1 cellular context compared by ENCODE assay signal in the genomic region with DNA sequence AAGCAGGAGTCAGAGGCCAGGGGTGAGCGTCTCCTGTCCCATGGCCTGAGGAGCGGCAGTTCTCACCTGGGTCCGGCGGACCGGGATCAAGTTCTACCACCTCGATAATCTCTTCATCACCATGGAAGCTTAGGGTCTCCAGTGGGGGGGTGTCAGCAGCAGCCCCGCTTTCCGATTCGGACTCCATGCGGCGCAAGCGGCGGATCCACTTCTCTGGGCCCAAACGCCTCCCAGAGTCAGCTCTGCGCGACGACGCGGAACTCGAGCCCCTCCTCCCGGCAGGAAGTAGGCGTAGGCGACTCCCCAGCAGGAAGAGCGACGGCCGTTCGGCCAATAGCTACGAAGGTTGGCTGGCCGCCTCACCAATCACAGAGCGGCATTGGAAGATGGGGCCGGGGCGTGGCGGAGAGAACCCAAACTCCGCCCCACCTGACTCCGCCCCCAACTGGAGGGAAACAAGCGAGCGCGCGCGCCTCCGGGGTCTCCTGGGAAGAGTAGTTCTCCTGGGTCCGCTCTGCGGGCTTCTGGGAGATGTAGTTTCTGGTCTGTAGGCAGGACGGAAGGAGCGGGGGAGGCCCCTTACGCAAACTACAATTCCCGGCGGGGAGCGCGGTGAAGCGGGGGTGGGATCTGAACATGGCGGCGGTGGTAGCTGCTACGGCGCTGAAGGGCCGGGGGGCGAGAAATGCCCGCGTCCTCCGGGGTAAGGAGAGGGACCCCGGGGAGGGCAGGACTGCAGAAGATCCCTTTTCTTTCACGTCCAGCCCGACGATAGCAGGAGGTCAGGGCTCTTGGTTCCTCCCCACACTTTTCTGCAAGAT.
TF ChIP-seq lines count a peak whose summit lies in the region.

A gene with protein sequence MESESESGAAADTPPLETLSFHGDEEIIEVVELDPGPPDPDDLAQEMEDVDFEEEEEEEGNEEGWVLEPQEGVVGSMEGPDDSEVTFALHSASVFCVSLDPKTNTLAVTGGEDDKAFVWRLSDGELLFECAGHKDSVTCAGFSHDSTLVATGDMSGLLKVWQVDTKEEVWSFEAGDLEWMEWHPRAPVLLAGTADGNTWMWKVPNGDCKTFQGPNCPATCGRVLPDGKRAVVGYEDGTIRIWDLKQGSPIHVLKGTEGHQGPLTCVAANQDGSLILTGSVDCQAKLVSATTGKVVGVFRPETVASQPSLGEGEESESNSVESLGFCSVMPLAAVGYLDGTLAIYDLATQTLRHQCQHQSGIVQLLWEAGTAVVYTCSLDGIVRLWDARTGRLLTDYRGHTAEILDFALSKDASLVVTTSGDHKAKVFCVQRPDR (minus strand): TSS at position 238 of the 821 bp plus-strand sequence. CDS start 51 bp downstream, at position 187.
A gene with protein sequence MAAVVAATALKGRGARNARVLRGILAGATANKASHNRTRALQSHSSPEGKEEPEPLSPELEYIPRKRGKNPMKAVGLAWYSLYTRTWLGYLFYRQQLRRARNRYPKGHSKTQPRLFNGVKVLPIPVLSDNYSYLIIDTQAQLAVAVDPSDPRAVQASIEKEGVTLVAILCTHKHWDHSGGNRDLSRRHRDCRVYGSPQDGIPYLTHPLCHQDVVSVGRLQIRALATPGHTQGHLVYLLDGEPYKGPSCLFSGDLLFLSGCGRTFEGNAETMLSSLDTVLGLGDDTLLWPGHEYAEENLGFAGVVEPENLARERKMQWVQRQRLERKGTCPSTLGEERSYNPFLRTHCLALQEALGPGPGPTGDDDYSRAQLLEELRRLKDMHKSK (plus strand): TSS at position 620 of the 821 bp plus-strand sequence. CDS start 17 bp downstream, at position 637.

TF ChIP-seq in HepG2, 621 proteins besides CTCF, POLR2A, EP300 and RAD21 (continued from another document and continues in another):
- TF ChIP-seq, protein P1, sequence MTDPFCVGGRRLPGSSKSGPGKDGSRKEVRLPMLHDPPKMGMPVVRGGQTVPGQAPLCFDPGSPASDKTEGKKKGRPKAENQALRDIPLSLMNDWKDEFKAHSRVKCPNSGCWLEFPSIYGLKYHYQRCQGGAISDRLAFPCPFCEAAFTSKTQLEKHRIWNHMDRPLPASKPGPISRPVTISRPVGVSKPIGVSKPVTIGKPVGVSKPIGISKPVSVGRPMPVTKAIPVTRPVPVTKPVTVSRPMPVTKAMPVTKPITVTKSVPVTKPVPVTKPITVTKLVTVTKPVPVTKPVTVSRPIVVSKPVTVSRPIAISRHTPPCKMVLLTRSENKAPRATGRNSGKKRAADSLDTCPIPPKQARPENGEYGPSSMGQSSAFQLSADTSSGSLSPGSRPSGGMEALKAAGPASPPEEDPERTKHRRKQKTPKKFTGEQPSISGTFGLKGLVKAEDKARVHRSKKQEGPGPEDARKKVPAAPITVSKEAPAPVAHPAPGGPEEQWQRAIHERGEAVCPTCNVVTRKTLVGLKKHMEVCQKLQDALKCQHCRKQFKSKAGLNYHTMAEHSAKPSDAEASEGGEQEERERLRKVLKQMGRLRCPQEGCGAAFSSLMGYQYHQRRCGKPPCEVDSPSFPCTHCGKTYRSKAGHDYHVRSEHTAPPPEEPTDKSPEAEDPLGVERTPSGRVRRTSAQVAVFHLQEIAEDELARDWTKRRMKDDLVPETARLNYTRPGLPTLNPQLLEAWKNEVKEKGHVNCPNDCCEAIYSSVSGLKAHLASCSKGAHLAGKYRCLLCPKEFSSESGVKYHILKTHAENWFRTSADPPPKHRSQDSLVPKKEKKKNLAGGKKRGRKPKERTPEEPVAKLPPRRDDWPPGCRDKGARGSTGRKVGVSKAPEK (CRISPR knock-in tag; IDR thresholded peaks at IDR 0.05; ENCODE audit: borderline replicate concordance): no peak
- peak; percentile 65 for TF ChIP-seq KAT7 (CRISPR knock-in tag; IDR thresholded peaks at IDR 0.05; ENCODE audit: borderline replicate concordance)
- TF ChIP-seq NFE2L1 (CRISPR knock-in tag; IDR thresholded peaks at IDR 0.05; ENCODE audit: borderline replicate concordance): no peak
- TF ChIP-seq PHF21A (CRISPR knock-in tag; IDR thresholded peaks at IDR 0.05): peak; percentile 5; the same call in 1 of the 2 replicates
- peak; percentile 54; the same call in 1 of the 2 replicates for TF ChIP-seq REXO4 (CRISPR knock-in tag; IDR thresholded peaks at IDR 0.05; ENCODE audit: borderline replicate concordance)
- peak; percentile 40; the same call in 1 of the 2 replicates for TF ChIP-seq TEAD2 (CRISPR knock-in tag; IDR thresholded peaks at IDR 0.05)
- TF ChIP-seq RXRB (CRISPR knock-in tag; IDR thresholded peaks at IDR 0.05; ENCODE audit: borderline replicate concordance): no peak; the same call in 1 of the 2 replicates
- peak; percentile 98 for TF ChIP-seq NFYB (CRISPR knock-in tag; IDR thresholded peaks at IDR 0.05)
- TF ChIP-seq GABPB1 (CRISPR knock-in tag; IDR thresholded peaks at IDR 0.05): peak; percentile 96
- TF ChIP-seq HDAC2 (CRISPR knock-in tag; IDR thresholded peaks at IDR 0.05): peak; percentile 63
- no peak for TF ChIP-seq ZSCAN25 (CRISPR knock-in tag; IDR thresholded peaks at IDR 0.05)
- TF ChIP-seq, protein P2, sequence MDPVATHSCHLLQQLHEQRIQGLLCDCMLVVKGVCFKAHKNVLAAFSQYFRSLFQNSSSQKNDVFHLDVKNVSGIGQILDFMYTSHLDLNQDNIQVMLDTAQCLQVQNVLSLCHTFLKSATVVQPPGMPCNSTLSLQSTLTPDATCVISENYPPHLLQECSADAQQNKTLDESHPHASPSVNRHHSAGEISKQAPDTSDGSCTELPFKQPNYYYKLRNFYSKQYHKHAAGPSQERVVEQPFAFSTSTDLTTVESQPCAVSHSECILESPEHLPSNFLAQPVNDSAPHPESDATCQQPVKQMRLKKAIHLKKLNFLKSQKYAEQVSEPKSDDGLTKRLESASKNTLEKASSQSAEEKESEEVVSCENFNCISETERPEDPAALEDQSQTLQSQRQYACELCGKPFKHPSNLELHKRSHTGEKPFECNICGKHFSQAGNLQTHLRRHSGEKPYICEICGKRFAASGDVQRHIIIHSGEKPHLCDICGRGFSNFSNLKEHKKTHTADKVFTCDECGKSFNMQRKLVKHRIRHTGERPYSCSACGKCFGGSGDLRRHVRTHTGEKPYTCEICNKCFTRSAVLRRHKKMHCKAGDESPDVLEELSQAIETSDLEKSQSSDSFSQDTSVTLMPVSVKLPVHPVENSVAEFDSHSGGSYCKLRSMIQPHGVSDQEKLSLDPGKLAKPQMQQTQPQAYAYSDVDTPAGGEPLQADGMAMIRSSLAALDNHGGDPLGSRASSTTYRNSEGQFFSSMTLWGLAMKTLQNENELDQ (CRISPR knock-in tag; IDR thresholded peaks at IDR 0.05; ENCODE audit: borderline replicate concordance): no peak
- TF ChIP-seq POLR2G (IDR thresholded peaks at IDR 0.05; ENCODE audit: low read depth, low read length): peak; percentile 96
- TF ChIP-seq NFE2L2 (IDR thresholded peaks at IDR 0.05; ENCODE audit: low read length): 0 out of 2 replicates have a peak, but pooled peaks have one; percentile 19
- no peak for TF ChIP-seq RFX5 (IDR thresholded peaks at IDR 0.05; ENCODE audit: low read depth, low read length)
- peak; percentile 96 for TF ChIP-seq EEA1 (CRISPR knock-in tag; IDR thresholded peaks at IDR 0.05; ENCODE audit: borderline replicate concordance)
- no peak for TF ChIP-seq HMG20B (CRISPR knock-in tag; conservative IDR thresholded peaks at IDR 0.05)
- TF ChIP-seq ZNF354B (CRISPR knock-in tag; IDR thresholded peaks at IDR 0.05): no peak
- no peak for TF ChIP-seq ZNF572 (CRISPR knock-in tag; IDR thresholded peaks at IDR 0.05)
- peak; percentile 90; the same call in 1 of the 2 replicates for TF ChIP-seq ZFP90 (CRISPR knock-in tag; IDR thresholded peaks at IDR 0.05; ENCODE audit: borderline replicate concordance)
- no peak for TF ChIP-seq ZC3H13 (CRISPR knock-in tag; IDR thresholded peaks at IDR 0.05)
- peak; percentile 99 for TF ChIP-seq FOXK1 (CRISPR knock-in tag; IDR thresholded peaks at IDR 0.05; ENCODE audit: borderline replicate concordance, low read depth)
- TF ChIP-seq, protein P3, sequence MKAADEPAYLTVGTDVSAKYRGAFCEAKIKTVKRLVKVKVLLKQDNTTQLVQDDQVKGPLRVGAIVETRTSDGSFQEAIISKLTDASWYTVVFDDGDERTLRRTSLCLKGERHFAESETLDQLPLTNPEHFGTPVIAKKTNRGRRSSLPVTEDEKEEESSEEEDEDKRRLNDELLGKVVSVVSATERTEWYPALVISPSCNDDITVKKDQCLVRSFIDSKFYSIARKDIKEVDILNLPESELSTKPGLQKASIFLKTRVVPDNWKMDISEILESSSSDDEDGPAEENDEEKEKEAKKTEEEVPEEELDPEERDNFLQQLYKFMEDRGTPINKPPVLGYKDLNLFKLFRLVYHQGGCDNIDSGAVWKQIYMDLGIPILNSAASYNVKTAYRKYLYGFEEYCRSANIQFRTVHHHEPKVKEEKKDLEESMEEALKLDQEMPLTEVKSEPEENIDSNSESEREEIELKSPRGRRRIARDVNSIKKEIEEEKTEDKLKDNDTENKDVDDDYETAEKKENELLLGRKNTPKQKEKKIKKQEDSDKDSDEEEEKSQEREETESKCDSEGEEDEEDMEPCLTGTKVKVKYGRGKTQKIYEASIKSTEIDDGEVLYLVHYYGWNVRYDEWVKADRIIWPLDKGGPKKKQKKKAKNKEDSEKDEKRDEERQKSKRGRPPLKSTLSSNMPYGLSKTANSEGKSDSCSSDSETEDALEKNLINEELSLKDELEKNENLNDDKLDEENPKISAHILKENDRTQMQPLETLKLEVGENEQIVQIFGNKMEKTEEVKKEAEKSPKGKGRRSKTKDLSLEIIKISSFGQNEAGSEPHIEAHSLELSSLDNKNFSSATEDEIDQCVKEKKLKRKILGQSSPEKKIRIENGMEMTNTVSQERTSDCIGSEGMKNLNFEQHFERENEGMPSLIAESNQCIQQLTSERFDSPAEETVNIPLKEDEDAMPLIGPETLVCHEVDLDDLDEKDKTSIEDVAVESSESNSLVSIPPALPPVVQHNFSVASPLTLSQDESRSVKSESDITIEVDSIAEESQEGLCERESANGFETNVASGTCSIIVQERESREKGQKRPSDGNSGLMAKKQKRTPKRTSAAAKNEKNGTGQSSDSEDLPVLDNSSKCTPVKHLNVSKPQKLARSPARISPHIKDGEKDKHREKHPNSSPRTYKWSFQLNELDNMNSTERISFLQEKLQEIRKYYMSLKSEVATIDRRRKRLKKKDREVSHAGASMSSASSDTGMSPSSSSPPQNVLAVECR (CRISPR knock-in tag; IDR thresholded peaks at IDR 0.05; ENCODE audit: borderline replicate concordance): peak; percentile 95
- TF ChIP-seq, protein P4, sequence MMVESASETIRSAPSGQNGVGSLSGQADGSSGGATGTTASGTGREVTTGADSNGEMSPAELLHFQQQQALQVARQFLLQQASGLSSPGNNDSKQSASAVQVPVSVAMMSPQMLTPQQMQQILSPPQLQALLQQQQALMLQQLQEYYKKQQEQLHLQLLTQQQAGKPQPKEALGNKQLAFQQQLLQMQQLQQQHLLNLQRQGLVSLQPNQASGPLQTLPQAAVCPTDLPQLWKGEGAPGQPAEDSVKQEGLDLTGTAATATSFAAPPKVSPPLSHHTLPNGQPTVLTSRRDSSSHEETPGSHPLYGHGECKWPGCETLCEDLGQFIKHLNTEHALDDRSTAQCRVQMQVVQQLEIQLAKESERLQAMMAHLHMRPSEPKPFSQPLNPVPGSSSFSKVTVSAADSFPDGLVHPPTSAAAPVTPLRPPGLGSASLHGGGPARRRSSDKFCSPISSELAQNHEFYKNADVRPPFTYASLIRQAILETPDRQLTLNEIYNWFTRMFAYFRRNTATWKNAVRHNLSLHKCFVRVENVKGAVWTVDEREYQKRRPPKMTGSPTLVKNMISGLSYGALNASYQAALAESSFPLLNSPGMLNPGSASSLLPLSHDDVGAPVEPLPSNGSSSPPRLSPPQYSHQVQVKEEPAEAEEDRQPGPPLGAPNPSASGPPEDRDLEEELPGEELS (CRISPR knock-in tag; IDR thresholded peaks at IDR 0.05): 0 out of 2 replicates have a peak, but pooled peaks have one; percentile 22
- TF ChIP-seq, protein P5, sequence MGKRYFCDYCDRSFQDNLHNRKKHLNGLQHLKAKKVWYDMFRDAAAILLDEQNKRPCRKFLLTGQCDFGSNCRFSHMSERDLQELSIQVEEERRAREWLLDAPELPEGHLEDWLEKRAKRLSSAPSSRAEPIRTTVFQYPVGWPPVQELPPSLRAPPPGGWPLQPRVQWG (CRISPR knock-in tag; IDR thresholded peaks at IDR 0.05; ENCODE audit: borderline replicate concordance, low read depth): no peak
- peak; percentile 81; the same call in 1 of the 2 replicates for TF ChIP-seq BRD4 (CRISPR knock-in tag; IDR thresholded peaks at IDR 0.05)
